ENCODE assay signal across 2 cellular contexts in the genomic region with DNA sequence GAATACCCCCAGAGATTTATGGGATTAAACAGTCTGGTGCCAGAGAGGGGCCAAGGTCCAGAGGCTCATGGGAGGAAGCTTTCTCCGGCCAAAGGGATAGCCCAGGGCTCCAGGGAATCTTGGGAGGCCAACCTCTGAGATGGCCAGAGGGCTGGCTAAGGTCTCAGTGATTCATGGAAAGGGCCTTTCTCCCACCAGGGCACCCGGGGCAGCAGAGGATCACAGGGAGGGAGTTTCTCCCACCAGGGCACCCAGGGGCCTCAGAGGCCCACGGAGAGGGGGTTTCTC.
TF ChIP-seq lines count a peak whose summit lies in the region.

No MANE protein-coding gene starts in this region.

TF ChIP-seq in A549, 52 proteins besides CTCF, POLR2A, EP300 and RAD21:
- no peak for TF ChIP-seq RNF2 (IDR thresholded peaks at IDR 0.05; ENCODE audit: borderline replicate concordance, low read depth)
- no peak for TF ChIP-seq NPAS2 (CRISPR knock-in tag; IDR thresholded peaks at IDR 0.05; ENCODE audit: borderline replicate concordance)
- TF ChIP-seq CHD2 (IDR thresholded peaks at IDR 0.05; ENCODE audit: low read length, partially characterized antibody) = no peak
- TF ChIP-seq, protein P1, sequence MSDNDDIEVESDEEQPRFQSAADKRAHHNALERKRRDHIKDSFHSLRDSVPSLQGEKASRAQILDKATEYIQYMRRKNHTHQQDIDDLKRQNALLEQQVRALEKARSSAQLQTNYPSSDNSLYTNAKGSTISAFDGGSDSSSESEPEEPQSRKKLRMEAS (IDR thresholded peaks at IDR 0.05) = no peak
- TF ChIP-seq TP53 (CRISPR knock-in tag; IDR thresholded peaks at IDR 0.05) = no peak
- TF ChIP-seq GATA3 (IDR thresholded peaks at IDR 0.05; ENCODE audit: borderline replicate concordance) = no peak
- no peak for TF ChIP-seq JUNB (IDR thresholded peaks at IDR 0.05)
- TF ChIP-seq MAZ (IDR thresholded peaks at IDR 0.05; ENCODE audit: borderline replicate concordance, low read depth, low read length) = no peak
- no peak for TF ChIP-seq RFX5 (IDR thresholded peaks at IDR 0.05)
- TF ChIP-seq POLR2AphosphoS2 (conservative IDR thresholded peaks at IDR 0.05; ENCODE audit: low read length) = no peak
- no peak for TF ChIP-seq SMC3 (IDR thresholded peaks at IDR 0.05)
- TF ChIP-seq MYC (IDR thresholded peaks at IDR 0.05; ENCODE audit: borderline replicate concordance, low read length) = no peak
- TF ChIP-seq RCOR1 (IDR thresholded peaks at IDR 0.05; ENCODE audit: low read depth, low read length) = no peak
- TF ChIP-seq, protein P2, sequence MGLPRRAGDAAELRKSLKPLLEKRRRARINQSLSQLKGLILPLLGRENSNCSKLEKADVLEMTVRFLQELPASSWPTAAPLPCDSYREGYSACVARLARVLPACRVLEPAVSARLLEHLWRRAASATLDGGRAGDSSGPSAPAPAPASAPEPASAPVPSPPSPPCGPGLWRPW (IDR thresholded peaks at IDR 0.05) = no peak
- no peak for TF ChIP-seq JUN (IDR thresholded peaks at IDR 0.05)
- TF ChIP-seq ZC3H11A (IDR thresholded peaks at IDR 0.05) = no peak
- no peak for TF ChIP-seq ELK1 (IDR thresholded peaks at IDR 0.05; ENCODE audit: low read depth, low read length)
- TF ChIP-seq MAFK (IDR thresholded peaks at IDR 0.05; ENCODE audit: partially characterized antibody) = no peak

TF ChIP-seq in IMR-90, 13 proteins besides CTCF, POLR2A, EP300 and RAD21:
- no peak for TF ChIP-seq MAZ (IDR thresholded peaks at IDR 0.05; ENCODE audit: borderline replicate concordance, low read depth, low read length)
- no peak for TF ChIP-seq ELK1 (IDR thresholded peaks at IDR 0.05; ENCODE audit: borderline replicate concordance, low read depth, low read length)
